In genomic region chr7:137978464-137979237, GRCh38 we compare ENCODE assay signal across 10 cellular contexts. TPM values are rescaled to one million over a fixed set of nuclear protein-coding genes. Genes with fewer than 3 reads are reported as not detected.
A peak's percentile ranks its signal among the peaks of the same experiment; 100 is the strongest.
DNase-seq lines count a peak whose midpoint lies in the region; ATAC-seq, FAIRE-seq and TF ChIP-seq lines count a peak whose summit lies in the region.
"Had no signal": no experiment of that assay in that cellular context is flagged by ENCODE, and none has a peak within 500 bp of the region (broad histone marks: within the 10 kb centered on the region; RNA-seq: fewer than 3 reads in every experiment).

No MANE protein-coding gene starts in this region.

- H3K4me1 Mint-ChIP-seq in astrocyte (ENCODE audit: low read depth, unreplicated experiment), result peaks cover 87% of the 10 kb centered on the region
- H3K4me1 Mint-ChIP-seq in activated T-cell treated with anti-CD3 and anti-CD28 coated beads, Interleukin-2, amount 50 U/mL, for 72 hours (ENCODE audit: low read depth), result peaks cover 13% of the 10 kb centered on the region

- DNase-seq in H54 (ENCODE audit: insufficient read length, low spot score) (peak; percentile 77), astrocyte (ENCODE audit: low read depth) (peak; percentile 99), right cardiac atrium (peak; percentile 70 to 77 (median 75)), COLO668 (lab: John Stamatoyannopoulos, UW; ENCODE audit: unreplicated experiment) (no peak)
- DNase-seq in activated T-cell treated with anti-CD3 and anti-CD28 coated beads, Interleukin-2, amount 50 U/mL, for 72 hours, result no peak
- DNase-seq: T-helper 2 cell had no signal

- H3K9ac ChIP-seq in astrocyte (ENCODE audit: low read length), result peak overlapping the region; percentile 83

- peak overlapping the region; percentile 34 for H3K4me3 Mint-ChIP-seq in astrocyte (ENCODE audit: unreplicated experiment)
- H3K4me3 Mint-ChIP-seq in activated T-cell treated with anti-CD3 and anti-CD28 coated beads, Interleukin-2, amount 50 U/mL, for 72 hours, result no peak overlapping the region

- H3K9me3 ChIP-seq in astrocyte (ENCODE audit: insufficient read depth, low read depth, low read length) (peaks cover 2% of the 10 kb centered on the region), right cardiac atrium (ENCODE audit: control insufficient read depth, low read length) (no peaks in the 10 kb centered on the region)

- H3K36me3 Mint-ChIP-seq in astrocyte (ENCODE audit: low read depth, unreplicated experiment), result peaks cover 24% of the 10 kb centered on the region
- peaks cover 10 to 13% of the 10 kb centered on the region in 2 donors for H3K36me3 Mint-ChIP-seq in activated T-cell treated with anti-CD3 and anti-CD28 coated beads, Interleukin-2, amount 50 U/mL, for 72 hours (ENCODE audit: insufficient read depth in 2 of 2)

- H3K4me2 ChIP-seq in astrocyte (ENCODE audit: low read length), result peak overlapping the region; percentile 76

- TF ChIP-seq POLR2A in H54 (IDR thresholded peaks at IDR 0.05; ENCODE audit: low read depth, low read length), result no peak

- no peak overlapping the region for H2AFZ ChIP-seq in astrocyte (ENCODE audit: low read depth, low read length)

- H3K27ac Mint-ChIP-seq in astrocyte (ENCODE audit: unreplicated experiment), result peak overlapping the region; percentile 78
- H3K27ac Mint-ChIP-seq in activated T-cell treated with anti-CD3 and anti-CD28 coated beads, Interleukin-2, amount 50 U/mL, for 72 hours, result no peak overlapping the region

- H3K27ac ChIP-seq in astrocyte (ENCODE audit: low read depth, low read length) (peak overlapping the region; percentile 97), right cardiac atrium (ENCODE audit: low read length) (peak overlapping the region; percentile 88), skin epidermis (peak overlapping the region in 11 of 21 experiments; percentile 15 to 73 (median 51))

- H3K4me3 ChIP-seq in astrocyte (ENCODE audit: insufficient read depth, low read depth, low read length) (no peak overlapping the region), right cardiac atrium (ENCODE audit: low read length) (no peak overlapping the region), skin epidermis (no peak overlapping the region)

- no peak for TF ChIP-seq CTCF in astrocyte (IDR thresholded peaks at IDR 0.05; ENCODE audit: insufficient read depth, low read depth, low read length)

- H3K79me2 ChIP-seq in astrocyte (ENCODE audit: insufficient read depth, low read length), result peaks cover 97% of the 10 kb centered on the region

- intact Hi-C loops in right cardiac atrium (cut with DNase I), result no loop called here

- H3K36me3 ChIP-seq in astrocyte (ENCODE audit: insufficient read depth, low read length), result peaks cover 4% of the 10 kb centered on the region

- ATAC-seq in right cardiac atrium (peak; percentile 88 to 92), GM19351 (IDR thresholded peaks at IDR 0.05; ENCODE audit: unreplicated experiment) (no peak), HG03108 (IDR thresholded peaks at IDR 0.05; ENCODE audit: unreplicated experiment) (no peak)
- ATAC-seq in activated T-cell treated with anti-CD3 and anti-CD28 coated beads, Interleukin-2, amount 50 U/mL, for 72 hours (replicated peaks in 1 of 2), result no peak

- H3K9me3 Mint-ChIP-seq in astrocyte (ENCODE audit: unreplicated experiment), result peaks cover 7% of the 10 kb centered on the region
- peaks cover 2 to 5% of the 10 kb centered on the region in 2 donors for H3K9me3 Mint-ChIP-seq in activated T-cell treated with anti-CD3 and anti-CD28 coated beads, Interleukin-2, amount 50 U/mL, for 72 hours

- H3K4me1 ChIP-seq in astrocyte (ENCODE audit: insufficient read depth, low read length) (peaks cover 67% of the 10 kb centered on the region), right cardiac atrium (ENCODE audit: control insufficient read depth, insufficient read depth, low read length) (peaks cover 21% of the 10 kb centered on the region)

- H3K27me3 ChIP-seq in astrocyte (ENCODE audit: insufficient read depth, low read length), result no peaks in the 10 kb centered on the region
- H3K27me3 ChIP-seq in right cardiac atrium (ENCODE audit: control insufficient read depth, insufficient read depth), result no peaks in the 10 kb centered on the region

- peaks cover 39% of the 10 kb centered on the region for H4K20me1 ChIP-seq in astrocyte (ENCODE audit: insufficient read depth, low read length)

- WGBS in right cardiac atrium, result 42% methylated on average over 10 of the region's 10 CpGs

- H3K27me3 Mint-ChIP-seq in astrocyte (ENCODE audit: low read depth, unreplicated experiment), result no peaks in the 10 kb centered on the region
- no peaks in the 10 kb centered on the region for H3K27me3 Mint-ChIP-seq in activated T-cell treated with anti-CD3 and anti-CD28 coated beads, Interleukin-2, amount 50 U/mL, for 72 hours (ENCODE audit: low read depth)

- peak; percentile 84 for FAIRE-seq in H54 (lab: Jason Lieb, UNC)
- FAIRE-seq in astrocyte (lab: Jason Lieb, UNC), result no peak
- FAIRE-seq: endometrium had no signal

RNA-seq across cellular contexts. Expression of gene CREB3L2, which starts 23.2 kb away (rescaled TPM):
- total RNA-seq in astrocyte (116 and 128 TPM in 2 replicates), right cardiac atrium (10 to 100 TPM; 37.0 to 75.1 (median 39.8) TPM)
- 10.7 TPM for polyA plus RNA-seq in right cardiac atrium
- 10 to 100 TPM; 49.4 to 55.1 TPM for total RNA-seq in activated T-cell treated with anti-CD3 and anti-CD28 coated beads, Interleukin-2, amount 50 U/mL, for 72 hours

Comparison
In these comparisons a context has a peak if more than half of its experiments do, and no peak if none do; other contexts are left out.
1. DNase-seq: peak in H54 (single experiment), astrocyte (single experiment) and right cardiac atrium (3 of 3); none in COLO668 (single experiment) and activated T-cell treated with anti-CD3 and anti-CD28 coated beads, Interleukin-2, amount 50 U/mL, for 72 hours (0 of 2).
2. ATAC-seq: peak in right cardiac atrium (2 of 2); none in GM19351 (single experiment), activated T-cell treated with anti-CD3 and anti-CD28 coated beads, Interleukin-2, amount 50 U/mL, for 72 hours (0 of 2) and HG03108 (single experiment).
3. Peak in every context shown above with its lines, with median percentiles within 50 percentile points of each other: H3K27ac ChIP-seq.